18 cellular contexts compared by ENCODE assay signal in the genomic region with DNA sequence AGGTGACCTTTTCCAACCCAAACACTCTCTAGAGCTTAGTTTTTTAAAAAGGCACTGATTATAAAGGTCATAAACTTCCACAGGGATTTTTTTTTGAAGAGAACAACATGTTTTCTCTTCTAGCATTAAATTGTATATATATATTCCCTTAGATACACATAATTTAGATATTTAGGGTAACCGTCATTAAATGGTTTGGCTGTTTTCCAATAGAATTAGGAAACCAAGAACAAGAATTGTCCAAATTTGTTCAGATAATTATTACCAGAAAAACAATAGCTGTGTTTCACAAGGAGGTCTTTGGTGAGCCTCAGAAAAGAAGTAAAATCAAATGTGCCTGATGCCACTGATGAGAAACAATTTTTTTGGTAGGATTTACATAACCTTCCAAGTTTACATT. TPM values are rescaled to one million over a fixed set of nuclear protein-coding genes. Genes with fewer than 3 reads are reported as not detected.
A peak's percentile ranks its signal among the peaks of the same experiment; 100 is the strongest.
DNase-seq lines count a peak whose midpoint lies in the region; ATAC-seq and TF ChIP-seq lines count a peak whose summit lies in the region.
"Had no signal": no experiment of that assay in that cellular context is flagged by ENCODE, and none has a peak within 500 bp of the region (broad histone marks: within the 10 kb centered on the region; RNA-seq: fewer than 3 reads in every experiment).

No MANE protein-coding gene starts in this region.

- no peak for ATAC-seq in activated CD4-positive, alpha-beta T cell treated with anti-CD3 and anti-CD28 coated beads for 36 hours
- ATAC-seq: CD8-positive, alpha-beta T cell had no signal

- no peak for TF ChIP-seq CTCF in cardiac fibroblast (IDR thresholded peaks at IDR 0.05; ENCODE audit: low read depth, low read length)
- no peak for TF ChIP-seq CTCF in fibroblast of mammary gland (conservative IDR thresholded peaks at IDR 0.05; ENCODE audit: control insufficient read depth, insufficient read depth, low read depth, low read length)
- TF ChIP-seq CTCF in thyroid gland (IDR thresholded peaks at IDR 0.05): no peak
- TF ChIP-seq CTCF in chondrocyte (IDR thresholded peaks at IDR 0.05): no peak

- H3K27ac Mint-ChIP-seq in activated CD4-positive, alpha-beta T cell treated with anti-CD3 and anti-CD28 coated beads for 36 hours: no peak overlapping the region
- H3K27ac Mint-ChIP-seq in chondrocyte (ENCODE audit: unreplicated experiment): no peak overlapping the region
- H3K27ac Mint-ChIP-seq: B cell; CD4-positive, CD25-positive, alpha-beta regulatory T cell; CD8-positive, alpha-beta T cell; HFFc6 had no signal

- no peaks in the 10 kb centered on the region for H3K9me3 ChIP-seq in thyroid gland
- H3K9me3 ChIP-seq: BLaER1, Caco-2, HAP-1 had no signal

- peak; percentile 46 to 73 for DNase-seq in cardiac fibroblast (ENCODE audit: low read depth in 2 of 2)
- DNase-seq in fibroblast of mammary gland (ENCODE audit: low read depth): peak; percentile 26
- DNase-seq in thyroid gland: no peak
- DNase-seq in activated CD4-positive, alpha-beta T cell treated with anti-CD3 and anti-CD28 coated beads for 36 hours: no peak
- DNase-seq in chondrocyte (ENCODE audit: low spot score): no peak
- DNase-seq in NCI-H2196 treated with DMSO at 0.1 percent for 48 hours (lab: John Stamatoyannopoulos, UW; ENCODE audit: unreplicated experiment): no peak
- DNase-seq: Caco-2; CD4-positive, CD25-positive, alpha-beta regulatory T cell; CD8-positive, alpha-beta T cell; DMS153; DND-41; GOT3; HFFc6 had no signal

- H3K4me1 ChIP-seq in thyroid gland: peaks cover 37 to 40% of the 10 kb centered on the region in 2 donors
- H3K4me1 ChIP-seq: BLaER1, HAP-1 had no signal

- no peaks in the 10 kb centered on the region for H3K4me1 Mint-ChIP-seq in activated CD4-positive, alpha-beta T cell treated with anti-CD3 and anti-CD28 coated beads for 36 hours
- no peaks in the 10 kb centered on the region for H3K4me1 Mint-ChIP-seq in chondrocyte (ENCODE audit: low read depth)
- H3K4me1 Mint-ChIP-seq: B cell; CD4-positive, CD25-positive, alpha-beta regulatory T cell had no signal

- no peaks in the 10 kb centered on the region for H3K27me3 Mint-ChIP-seq in activated CD4-positive, alpha-beta T cell treated with anti-CD3 and anti-CD28 coated beads for 36 hours
- no peaks in the 10 kb centered on the region for H3K27me3 Mint-ChIP-seq in chondrocyte (ENCODE audit: low read depth)
- H3K27me3 Mint-ChIP-seq: B cell; CD4-positive, CD25-positive, alpha-beta regulatory T cell had no signal

- CTCF ChIA-PET in activated CD4-positive, alpha-beta T cell treated with anti-CD3 and anti-CD28 coated beads for 36 hours (lab: Charles Lee): no interaction called here

- POLR2A ChIA-PET in activated CD4-positive, alpha-beta T cell treated with anti-CD3 and anti-CD28 coated beads for 36 hours (lab: Charles Lee): no interaction called here

- no peak overlapping the region for H3K4me3 Mint-ChIP-seq in activated CD4-positive, alpha-beta T cell treated with anti-CD3 and anti-CD28 coated beads for 36 hours
- no peak overlapping the region for H3K4me3 Mint-ChIP-seq in chondrocyte (ENCODE audit: unreplicated experiment)
- H3K4me3 Mint-ChIP-seq: B cell; CD4-positive, CD25-positive, alpha-beta regulatory T cell; CD8-positive, alpha-beta T cell; HFFc6 had no signal

- peaks cover 5% of the 10 kb centered on the region for H3K9me3 Mint-ChIP-seq in activated CD4-positive, alpha-beta T cell treated with anti-CD3 and anti-CD28 coated beads for 36 hours (ENCODE audit: low read depth)
- no peaks in the 10 kb centered on the region for H3K9me3 Mint-ChIP-seq in chondrocyte (ENCODE audit: low read depth)
- H3K9me3 Mint-ChIP-seq: HFFc6 had no signal

- 77 to 80% methylated on average over 1 of the region's 1 CpG for WGBS in thyroid gland, 2 donors

- H3K36me3 Mint-ChIP-seq in activated CD4-positive, alpha-beta T cell treated with anti-CD3 and anti-CD28 coated beads for 36 hours (ENCODE audit: low read depth): no peaks in the 10 kb centered on the region
- no peaks in the 10 kb centered on the region for H3K36me3 Mint-ChIP-seq in chondrocyte (ENCODE audit: low read depth)
- H3K36me3 Mint-ChIP-seq: CD4-positive, CD25-positive, alpha-beta regulatory T cell; CD8-positive, alpha-beta T cell had no signal

- no peak for TF ChIP-seq POLR2A in thyroid gland (IDR thresholded peaks at IDR 0.05)

- H3K27me3 ChIP-seq in thyroid gland: no peaks in the 10 kb centered on the region
- H3K27me3 ChIP-seq: BLaER1 had no signal

- H3K36me3 ChIP-seq in thyroid gland: no peaks in the 10 kb centered on the region
- H3K36me3 ChIP-seq: BLaER1, HAP-1 had no signal

- H3K4me3 ChIP-seq in cardiac fibroblast (replicated peaks in 1 of 2; ENCODE audit: low read depth in 2 of 2, low read length in 2 of 2) (no peak overlapping the region), fibroblast of mammary gland (ENCODE audit: control insufficient read depth, low read depth, low read length) (no peak overlapping the region), thyroid gland (replicated peaks in 1 of 3) (no peak overlapping the region)
- H3K4me3 ChIP-seq: BLaER1, HAP-1 had no signal

- H3K27ac ChIP-seq in thyroid gland: peak overlapping the region in 2 of 3 donors; percentile 27 to 54
- H3K27ac ChIP-seq: BLaER1, C4-2B had no signal

- intact Hi-C loops in thyroid gland (cut with DNase I): no loop called here
- intact Hi-C loops in activated CD4-positive, alpha-beta T cell treated with anti-CD3 and anti-CD28 coated beads for 36 hours (cut with DNase I, micrococcal nuclease): no loop called here

RNA-seq across cellular contexts. Expression of gene LMO3, which starts 26.9 kb away (rescaled TPM):
- 100 to 1,000 TPM; 132 to 282 (median 197) TPM for total RNA-seq in thyroid gland
- not detected for total RNA-seq in activated CD4-positive, alpha-beta T cell treated with anti-CD3 and anti-CD28 coated beads for 36 hours
- 0.31 to 0.57 TPM in 2 of 3 replicates, not detected in the other for total RNA-seq in chondrocyte
- total RNA-seq: A172; B cell; Caco-2; CD4-positive, CD25-positive, alpha-beta regulatory T cell; CD8-positive, alpha-beta T cell had no signal

Comparison
In these comparisons a context has a peak if more than half of its experiments do, and no peak if none do; other contexts are left out.
1. DNase-seq: peak in cardiac fibroblast (2 of 2) and fibroblast of mammary gland (single experiment); none in thyroid gland (0 of 2), activated CD4-positive, alpha-beta T cell treated with anti-CD3 and anti-CD28 coated beads for 36 hours (single experiment), chondrocyte (single experiment) and NCI-H2196 treated with DMSO at 0.1 percent for 48 hours (single experiment).
2. RNA of gene LMO3, which starts 26.9 kb away (total RNA-seq): 132 to 282 TPM in thyroid gland; 0.31 to 0.57 TPM in chondrocyte and not detected in activated CD4-positive, alpha-beta T cell treated with anti-CD3 and anti-CD28 coated beads for 36 hours; every median in the first group is over 10 times any median in the second.